Comparison of ENCODE assay signal across 10 cellular contexts in the genomic region with DNA sequence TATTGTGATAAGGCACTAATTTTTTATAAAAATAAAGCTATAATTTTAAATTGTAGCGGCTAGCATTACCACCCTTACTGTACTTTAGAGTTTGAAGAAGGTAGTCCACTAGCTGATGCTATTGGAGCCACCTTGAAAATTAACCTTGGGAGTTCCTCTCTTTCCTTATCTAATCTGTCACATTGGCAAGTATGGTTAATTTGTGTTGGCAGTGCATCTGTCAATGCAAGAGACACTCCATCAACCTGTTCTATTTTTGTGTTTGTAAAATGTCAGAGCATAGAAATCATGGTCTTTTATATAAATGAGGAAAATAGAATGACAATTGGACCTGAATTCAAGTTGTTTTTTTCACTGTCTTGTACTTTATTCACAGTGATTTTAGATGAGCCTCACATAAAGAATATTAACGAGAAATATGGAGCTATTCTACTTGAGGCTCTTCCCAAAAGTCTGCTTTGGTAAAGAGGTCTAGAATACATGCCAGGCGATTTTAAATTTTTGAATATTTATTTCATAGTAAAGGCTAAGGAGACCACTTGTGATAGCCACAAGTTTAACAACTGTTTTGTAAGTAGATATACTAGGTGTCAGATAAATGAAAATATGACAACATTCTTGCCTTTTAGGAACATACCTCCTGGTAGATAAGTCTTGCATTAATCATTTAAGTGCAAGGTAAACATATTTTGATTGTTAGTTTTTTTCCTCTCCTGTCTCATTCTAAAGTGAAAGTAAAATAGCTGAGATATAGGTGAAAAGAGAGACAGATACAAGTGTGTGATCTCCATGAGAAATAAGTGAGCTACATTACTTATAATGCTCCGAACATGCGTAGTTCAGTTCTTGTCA. TPM values are rescaled to one million over a fixed set of nuclear protein-coding genes. Genes with fewer than 3 reads are reported as not detected.
DNase-seq lines count a peak whose midpoint lies in the region; ATAC-seq and TF ChIP-seq lines count a peak whose summit lies in the region.
"Had no signal": no experiment of that assay in that cellular context is flagged by ENCODE, and none has a peak within 500 bp of the region (broad histone marks: within the 10 kb centered on the region; RNA-seq: fewer than 3 reads in every experiment).

No MANE protein-coding gene starts in this region.

- no peaks in the 10 kb centered on the region; the same call in 1 of the 2 replicates for H3F3A ChIP-seq in OCI-LY1 (ENCODE audit: insufficient read depth, low read length)

- TF ChIP-seq CTCF in DND-41 (IDR thresholded peaks at IDR 0.05; ENCODE audit: borderline replicate concordance, extremely low read depth, low read length, poor library complexity, severe bottlenecking) (no peak), OCI-LY1 (IDR thresholded peaks at IDR 0.05; ENCODE audit: low read length) (no peak), osteoblast (IDR thresholded peaks at IDR 0.05; ENCODE audit: extremely low read depth, low read depth, low read length) (no peak)

- peaks cover 75% of the 10 kb centered on the region for H3K4me1 Mint-ChIP-seq in central memory CD8-positive, alpha-beta T cell

- H3K27me3 ChIP-seq in DND-41 (ENCODE audit: insufficient read depth, low read length, poor library complexity) (no peaks in the 10 kb centered on the region), OCI-LY1 (ENCODE audit: insufficient read depth, low read length) (no peaks in the 10 kb centered on the region), osteoblast (ENCODE audit: insufficient read depth, low read length) (no peaks in the 10 kb centered on the region)

- H3K9ac ChIP-seq in DND-41 (ENCODE audit: low read depth, low read length) (peak overlapping the region; percentile 44), OCI-LY1 (ENCODE audit: low read length) (no peak overlapping the region)

- H3K4me2 ChIP-seq in DND-41 (ENCODE audit: insufficient read depth, low read length) = peak overlapping the region; percentile 68
- H3K4me2 ChIP-seq in OCI-LY1 (ENCODE audit: low read length) = peak overlapping the region; percentile 8; the same call in 1 of the 2 replicates
- peak overlapping the region; percentile 58 for H3K4me2 ChIP-seq in osteoblast (ENCODE audit: insufficient read depth, low read length)

- H4K20me1 ChIP-seq in DND-41 (ENCODE audit: insufficient read depth, low read length) = no peaks in the 10 kb centered on the region
- 0 out of 2 replicates have a peak, but pooled peaks cover 2% of the 10 kb centered on the region for H4K20me1 ChIP-seq in OCI-LY1 (ENCODE audit: insufficient read depth, low read length)
- no peaks in the 10 kb centered on the region for H4K20me1 ChIP-seq in osteoblast (ENCODE audit: insufficient read depth, low read length)

- peaks cover 100% of the 10 kb centered on the region for H3K79me2 ChIP-seq in DND-41 (ENCODE audit: insufficient read depth, low read length)
- peaks cover 99% of the 10 kb centered on the region for H3K79me2 ChIP-seq in OCI-LY1 (ENCODE audit: insufficient read depth, low read length)
- peaks cover 75% of the 10 kb centered on the region for H3K79me2 ChIP-seq in osteoblast (ENCODE audit: insufficient read depth, low read length)

- H3K27ac ChIP-seq in DND-41 (ENCODE audit: low read length) (peak overlapping the region; percentile 70), OCI-LY1 (ENCODE audit: low read depth, low read length, poor library complexity, severe bottlenecking) (no peak overlapping the region), osteoblast (ENCODE audit: low read depth, low read length) (no peak overlapping the region)
- H3K27ac ChIP-seq: SK-N-MC had no signal

- H3K27ac Mint-ChIP-seq in central memory CD8-positive, alpha-beta T cell (ENCODE audit: low read depth) = peak overlapping the region; percentile 93

- H3K36me3 Mint-ChIP-seq in central memory CD8-positive, alpha-beta T cell (ENCODE audit: insufficient read depth) = peaks cover 5% of the 10 kb centered on the region

- H3K27me3 Mint-ChIP-seq in central memory CD8-positive, alpha-beta T cell = no peaks in the 10 kb centered on the region

- peak; percentile 80 for ATAC-seq in DND-41 (ENCODE audit: insufficient read depth, low read depth)
- ATAC-seq in central memory CD8-positive, alpha-beta T cell (replicated peaks; ENCODE audit: extremely low read depth, poor library complexity, severe bottlenecking) = peak; percentile 61

- H3K36me3 ChIP-seq in DND-41 (ENCODE audit: insufficient read depth, low read length) (no peaks in the 10 kb centered on the region; the same call in 1 of the 2 replicates), OCI-LY1 (ENCODE audit: insufficient read depth, low read length) (peaks cover 29% of the 10 kb centered on the region), osteoblast (ENCODE audit: insufficient read depth, low read length) (no peaks in the 10 kb centered on the region)

- H3K9me3 ChIP-seq in DND-41 (ENCODE audit: insufficient read depth, low read length, severe bottlenecking) (peaks cover 9% of the 10 kb centered on the region), OCI-LY1 (ENCODE audit: low read length) (peaks cover 25% of the 10 kb centered on the region), osteoblast (ENCODE audit: low read depth, low read length) (no peaks in the 10 kb centered on the region)

- H3K4me1 ChIP-seq in DND-41 (ENCODE audit: insufficient read depth, low read length) (peaks cover 38% of the 10 kb centered on the region), OCI-LY1 (ENCODE audit: insufficient read depth, low read length, severe bottlenecking) (peaks cover 44% of the 10 kb centered on the region), osteoblast (ENCODE audit: insufficient read depth, low read length) (peaks cover 2% of the 10 kb centered on the region)

- peak overlapping the region; percentile 71 for H3K4me3 Mint-ChIP-seq in central memory CD8-positive, alpha-beta T cell

- H2AFZ ChIP-seq in DND-41 (ENCODE audit: low read depth, low read length) (no peak overlapping the region; the same call in 1 of the 2 replicates), OCI-LY1 (ENCODE audit: low read length) (no peak overlapping the region), osteoblast (ENCODE audit: low read length) (no peak overlapping the region)

- DNase-seq in DND-41 (no peak), osteoblast (ENCODE audit: insufficient read length, low spot score, missing footprints) (no peak), midbrain (lab: John Stamatoyannopoulos, UW) (no peak), middle frontal gyrus (ENCODE audit: extremely low spot score, low spot score) (no peak), NCI-H1417 treated with DMSO at 0.1 percent for 48 hours (lab: John Stamatoyannopoulos, UW) (no peak)
- DNase-seq in central memory CD8-positive, alpha-beta T cell (ENCODE audit: low spot score in 2 of 2) = no peak
- DNase-seq: effector CD4-positive, alpha-beta T cell; posterior cingulate gyrus had no signal

- H3K9me2 ChIP-seq in OCI-LY1 (ENCODE audit: low read depth, low read length) = no peaks in the 10 kb centered on the region

- H3K4me3 ChIP-seq in DND-41 (ENCODE audit: low read depth in 1 of 2, low read length in 2 of 2) (peak overlapping the region in 1 of 2 experiments; percentile 49; a peak in 3 of 4 replicates), OCI-LY1 (ENCODE audit: low read depth, low read length, poor library complexity, severe bottlenecking) (no peak overlapping the region), osteoblast (ENCODE audit: insufficient read depth, low read length) (peak overlapping the region; percentile 48)
- H3K4me3 ChIP-seq: SK-N-MC had no signal

- H3K9me3 Mint-ChIP-seq in central memory CD8-positive, alpha-beta T cell = peaks cover 6% of the 10 kb centered on the region

RNA-seq across cellular contexts. Expression of a gene that starts 20.8 kb away (rescaled TPM):
- 9.1 and 10.1 TPM in 2 replicates for total RNA-seq in osteoblast

Comparison
In these comparisons a context has a peak if more than half of its experiments do, and no peak if none do; other contexts are left out.
1. H3K4me2 ChIP-seq: peak in every context shown above with its lines; median percentile 68 in DND-41; 58 in osteoblast; 8 in OCI-LY1.